ENCODE assay signal across 10 cellular contexts in genomic region chr14:65357091-65357490, GRCh38. TPM values are rescaled to one million over a fixed set of nuclear protein-coding genes. Genes with fewer than 3 reads are reported as not detected.
DNase-seq lines count a peak whose midpoint lies in the region; ATAC-seq and TF ChIP-seq lines count a peak whose summit lies in the region.
"Had no signal": no experiment of that assay in that cellular context is flagged by ENCODE, and none has a peak within 500 bp of the region (broad histone marks: within the 10 kb centered on the region; RNA-seq: fewer than 3 reads in every experiment).

No MANE protein-coding gene starts in this region.

- H4K91ac ChIP-seq in trophoblast cell (ENCODE audit: low read depth, low read length), result no peak overlapping the region

- no peaks in the 10 kb centered on the region for H3K79me1 ChIP-seq in trophoblast cell (ENCODE audit: low read length)

- peaks cover 47% of the 10 kb centered on the region for H3K4me1 Mint-ChIP-seq in activated CD4-positive, alpha-beta T cell treated with anti-CD3 and anti-CD28 coated beads for 36 hours
- H3K4me1 Mint-ChIP-seq in activated T-helper 17 cell treated with anti-CD3 and anti-CD28 coated beads, Interleukin-2, amount 50 U/mL, for 72 hours, result peaks cover 24% of the 10 kb centered on the region

- no peak for DNase-seq in activated CD4-positive, alpha-beta T cell treated with anti-CD3 and anti-CD28 coated beads for 36 hours
- DNase-seq in activated CD4-positive, alpha-beta T cell treated with anti-CD3 and anti-CD28 coated beads for 4 hours, result no peak
- DNase-seq in trophoblast cell (peak; percentile 94 to 97), GM10248 (ENCODE audit: extremely low spot score) (no peak), OCI-M1 (lab: John Stamatoyannopoulos, UW) (no peak)
- DNase-seq: DND-41; NK-92 treated with Interleukin-12 subunit alpha and Interleukin-12 subunit beta, amount 100 ng/mL, for 24 hours had no signal

- H3K9ac ChIP-seq in trophoblast cell (ENCODE audit: low read length), result no peak overlapping the region

- no peak for ATAC-seq in activated CD4-positive, alpha-beta T cell treated with anti-CD3 and anti-CD28 coated beads for 36 hours
- ATAC-seq in HG03280 (IDR thresholded peaks at IDR 0.05; ENCODE audit: unreplicated experiment) (peak; percentile 40), GM19035 (IDR thresholded peaks at IDR 0.05; ENCODE audit: unreplicated experiment) (no peak)
- ATAC-seq in activated T-helper 17 cell treated with anti-CD3 and anti-CD28 coated beads, Interleukin-2, amount 50 U/mL, for 72 hours (replicated peaks), result no peak

- H3K36me3 ChIP-seq in trophoblast cell (ENCODE audit: control insufficient read depth in 1 of 2, insufficient read depth in 2 of 2, low read length in 2 of 2), result no peaks in the 10 kb centered on the region

- H3K27me3 ChIP-seq in trophoblast cell (ENCODE audit: insufficient read depth, low read length), result no peaks in the 10 kb centered on the region

- H4K8ac ChIP-seq in trophoblast cell (ENCODE audit: low read depth, low read length), result no peak overlapping the region

- H2BK120ac ChIP-seq in trophoblast cell (ENCODE audit: insufficient read depth, low read length, poor library complexity), result no peak overlapping the region

- POLR2A ChIA-PET in activated CD4-positive, alpha-beta T cell treated with anti-CD3 and anti-CD28 coated beads for 36 hours (lab: Charles Lee), result interaction anchor here (0.5 kb wide), 1 partner anchor 54 kb away, joined by 12 read pairs; no protein-coding TSS in a partner anchor
- POLR2A ChIA-PET in GM10248 (lab: Yijun Ruan, JAX), result no interaction called here

- H2AK5ac ChIP-seq in trophoblast cell (ENCODE audit: low read length), result no peak overlapping the region

- H3K4ac ChIP-seq in trophoblast cell (ENCODE audit: low read depth, low read length), result no peak overlapping the region

- peak overlapping the region; percentile 25 for H3K27ac Mint-ChIP-seq in activated CD4-positive, alpha-beta T cell treated with anti-CD3 and anti-CD28 coated beads for 36 hours
- peak overlapping the region; percentile 76 for H3K27ac Mint-ChIP-seq in activated T-helper 17 cell treated with anti-CD3 and anti-CD28 coated beads, Interleukin-2, amount 50 U/mL, for 72 hours

- no peaks in the 10 kb centered on the region for H3K79me2 ChIP-seq in trophoblast cell (ENCODE audit: control insufficient read depth, insufficient read depth, low read length, poor library complexity)

- intact Hi-C loops in activated CD4-positive, alpha-beta T cell treated with anti-CD3 and anti-CD28 coated beads for 36 hours (cut with DNase I, micrococcal nuclease), result loop anchor here in 1 of 2 experiments (5.0 kb wide), 1 partner anchor 70 kb away; no protein-coding TSS in a partner anchor

- H3K4me3 ChIP-seq in trophoblast cell (ENCODE audit: low read depth, low read length), result no peak overlapping the region

- no peak overlapping the region for H3K4me2 ChIP-seq in trophoblast cell (ENCODE audit: low read length)

- CTCF ChIA-PET in activated CD4-positive, alpha-beta T cell treated with anti-CD3 and anti-CD28 coated beads for 36 hours (lab: Charles Lee), result interaction anchor here (0.6 to 0.7 kb wide), 3 partner anchors 60 to 266 kb away, joined by 3 to 5 read pairs (median 3); no protein-coding TSS in a partner anchor
- CTCF ChIA-PET in GM10248 (lab: Yijun Ruan, JAX), result interaction anchor here (1.2 to 3.9 kb wide), 2 partner anchors 36 to 70 kb away, joined by 3 to 14 read pairs; no protein-coding TSS in a partner anchor

- no peak overlapping the region for H2AFZ ChIP-seq in trophoblast cell (ENCODE audit: insufficient read depth, low read length, poor library complexity)

- H3K27ac ChIP-seq in trophoblast cell (ENCODE audit: low read depth, low read length), result peak overlapping the region; percentile 64

- H3K27me3 Mint-ChIP-seq in activated CD4-positive, alpha-beta T cell treated with anti-CD3 and anti-CD28 coated beads for 36 hours, result no peaks in the 10 kb centered on the region
- H3K27me3 Mint-ChIP-seq in activated T-helper 17 cell treated with anti-CD3 and anti-CD28 coated beads, Interleukin-2, amount 50 U/mL, for 72 hours, result no peaks in the 10 kb centered on the region

- TF ChIP-seq CTCF in GM10248 (IDR thresholded peaks at IDR 0.05; ENCODE audit: control extremely low read depth, extremely low read depth, low read depth, missing control alignments), result no peak

- H2BK5ac ChIP-seq in trophoblast cell (ENCODE audit: low read depth, low read length, poor library complexity), result no peak overlapping the region

- H3K14ac ChIP-seq in trophoblast cell (ENCODE audit: low read length), result no peak overlapping the region

- no CpG with 5 or more reads among the region's 2 CpGs for WGBS in trophoblast cell (ENCODE audit: extremely low coverage, insufficient coverage, insufficient read length)

- no peak overlapping the region for H3K18ac ChIP-seq in trophoblast cell (ENCODE audit: low read length)

- H3K36me3 Mint-ChIP-seq in activated CD4-positive, alpha-beta T cell treated with anti-CD3 and anti-CD28 coated beads for 36 hours (ENCODE audit: low read depth), result peaks cover 19% of the 10 kb centered on the region
- peaks cover 13% of the 10 kb centered on the region for H3K36me3 Mint-ChIP-seq in activated T-helper 17 cell treated with anti-CD3 and anti-CD28 coated beads, Interleukin-2, amount 50 U/mL, for 72 hours (ENCODE audit: low read depth)

- no peak overlapping the region for H3K23ac ChIP-seq in trophoblast cell (ENCODE audit: low read length)

- peaks cover 10 to 14% of the 10 kb centered on the region in 2 experiments for H3K4me1 ChIP-seq in trophoblast cell (ENCODE audit: control insufficient read depth in 1 of 2, insufficient read depth in 2 of 2, low read length in 2 of 2)

- no peaks in the 10 kb centered on the region for H3K9me3 Mint-ChIP-seq in activated CD4-positive, alpha-beta T cell treated with anti-CD3 and anti-CD28 coated beads for 36 hours (ENCODE audit: low read depth)
- no peaks in the 10 kb centered on the region for H3K9me3 Mint-ChIP-seq in activated T-helper 17 cell treated with anti-CD3 and anti-CD28 coated beads, Interleukin-2, amount 50 U/mL, for 72 hours

- H3K9me3 ChIP-seq in trophoblast cell (ENCODE audit: insufficient read depth, low read depth, low read length), result no peaks in the 10 kb centered on the region

- no peak overlapping the region for H4K12ac ChIP-seq in trophoblast cell (ENCODE audit: low read depth, low read length)

- H3K4me3 Mint-ChIP-seq in activated CD4-positive, alpha-beta T cell treated with anti-CD3 and anti-CD28 coated beads for 36 hours, result no peak overlapping the region
- H3K4me3 Mint-ChIP-seq in activated T-helper 17 cell treated with anti-CD3 and anti-CD28 coated beads, Interleukin-2, amount 50 U/mL, for 72 hours, result peak overlapping the region; percentile 34

- peak overlapping the region; percentile 90 for H2BK12ac ChIP-seq in trophoblast cell (ENCODE audit: low read length)

RNA-seq across cellular contexts. Expression of gene FUT8, which starts 55.4 kb away (rescaled TPM):
- total RNA-seq in activated CD4-positive, alpha-beta T cell treated with anti-CD3 and anti-CD28 coated beads for 36 hours, result 10 to 100 TPM; 44.2 to 50.0 TPM
- 10 to 100 TPM; 50.3 to 89.9 TPM for total RNA-seq in activated T-helper 17 cell treated with anti-CD3 and anti-CD28 coated beads, Interleukin-2, amount 50 U/mL, for 72 hours
- polyA plus RNA-seq in trophoblast cell (2013), result 87.3 and 91.6 TPM in 2 replicates

Comparison
In these comparisons a context has a peak if more than half of its experiments do, and no peak if none do; other contexts are left out.
1. DNase-seq: peak in trophoblast cell (2 of 2); none in activated CD4-positive, alpha-beta T cell treated with anti-CD3 and anti-CD28 coated beads for 36 hours (single experiment), activated CD4-positive, alpha-beta T cell treated with anti-CD3 and anti-CD28 coated beads for 4 hours (0 of 2), GM10248 (single experiment) and OCI-M1 (single experiment).